In the genomic region with DNA sequence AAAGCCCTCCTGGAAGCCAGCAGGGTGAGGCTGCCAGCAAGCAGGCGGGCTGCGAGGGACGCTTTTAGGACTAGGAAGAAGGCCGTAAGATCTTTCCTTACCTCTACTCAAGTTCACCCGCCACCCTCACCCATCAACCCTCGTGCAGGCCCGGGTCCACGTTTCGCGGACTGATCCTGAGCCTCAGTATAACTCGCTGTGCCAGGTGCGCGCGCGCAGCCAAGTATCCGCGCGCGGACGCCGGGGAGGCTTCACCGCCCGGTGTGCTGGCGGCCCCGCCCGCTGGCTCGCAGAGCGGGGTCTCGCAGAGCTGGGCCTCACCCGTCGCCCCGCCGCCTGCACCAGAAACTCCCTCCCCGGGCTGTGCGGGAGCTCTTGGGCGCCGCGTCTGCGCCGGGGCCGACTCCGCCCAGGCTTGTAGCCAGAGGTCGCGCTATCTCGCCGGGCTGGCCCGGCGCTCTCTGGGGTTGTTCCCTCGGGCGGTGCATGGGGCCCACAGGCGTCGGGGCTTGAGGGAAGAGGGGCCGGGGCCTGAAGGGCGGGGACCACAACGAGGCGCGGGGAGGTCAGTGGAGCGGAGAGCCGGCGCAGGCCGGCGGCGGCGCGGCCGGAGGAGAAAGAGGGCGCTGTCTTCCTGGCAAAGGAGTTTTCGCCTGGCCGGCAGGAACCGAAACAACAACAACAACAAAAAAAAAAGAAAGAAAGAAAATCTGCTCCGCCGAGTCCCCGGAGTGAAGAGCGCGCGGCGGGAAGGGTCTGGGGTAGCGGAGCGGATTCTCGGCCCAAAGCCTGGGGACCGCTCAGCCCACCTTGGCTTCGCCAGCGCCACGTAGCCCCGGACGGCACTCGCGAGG, we compare ENCODE assay signal across 1 cellular context.
A peak's percentile ranks its signal among the peaks of the same experiment; 100 is the strongest.
TF ChIP-seq lines count a peak whose summit lies in the region.

No MANE protein-coding gene starts in this region.

TF ChIP-seq in IMR-90, 13 proteins besides CTCF, POLR2A, EP300 and RAD21:
- no peak for TF ChIP-seq CHD1 (IDR thresholded peaks at IDR 0.05; ENCODE audit: low read depth, low read length)
- no peak for TF ChIP-seq BHLHE40 (IDR thresholded peaks at IDR 0.05; ENCODE audit: low read depth, low read length)
- no peak for TF ChIP-seq CEBPB (IDR thresholded peaks at IDR 0.05; ENCODE audit: low read depth, low read length)
- TF ChIP-seq MXI1 (IDR thresholded peaks at IDR 0.05; ENCODE audit: borderline replicate concordance, low read depth, low read length) = no peak
- TF ChIP-seq MAZ (IDR thresholded peaks at IDR 0.05; ENCODE audit: borderline replicate concordance, low read depth, low read length) = 0 out of 2 replicates have a peak, but pooled peaks have one; percentile 16
